Comparison of ENCODE assay signal across 10 cellular contexts in the genomic region with DNA sequence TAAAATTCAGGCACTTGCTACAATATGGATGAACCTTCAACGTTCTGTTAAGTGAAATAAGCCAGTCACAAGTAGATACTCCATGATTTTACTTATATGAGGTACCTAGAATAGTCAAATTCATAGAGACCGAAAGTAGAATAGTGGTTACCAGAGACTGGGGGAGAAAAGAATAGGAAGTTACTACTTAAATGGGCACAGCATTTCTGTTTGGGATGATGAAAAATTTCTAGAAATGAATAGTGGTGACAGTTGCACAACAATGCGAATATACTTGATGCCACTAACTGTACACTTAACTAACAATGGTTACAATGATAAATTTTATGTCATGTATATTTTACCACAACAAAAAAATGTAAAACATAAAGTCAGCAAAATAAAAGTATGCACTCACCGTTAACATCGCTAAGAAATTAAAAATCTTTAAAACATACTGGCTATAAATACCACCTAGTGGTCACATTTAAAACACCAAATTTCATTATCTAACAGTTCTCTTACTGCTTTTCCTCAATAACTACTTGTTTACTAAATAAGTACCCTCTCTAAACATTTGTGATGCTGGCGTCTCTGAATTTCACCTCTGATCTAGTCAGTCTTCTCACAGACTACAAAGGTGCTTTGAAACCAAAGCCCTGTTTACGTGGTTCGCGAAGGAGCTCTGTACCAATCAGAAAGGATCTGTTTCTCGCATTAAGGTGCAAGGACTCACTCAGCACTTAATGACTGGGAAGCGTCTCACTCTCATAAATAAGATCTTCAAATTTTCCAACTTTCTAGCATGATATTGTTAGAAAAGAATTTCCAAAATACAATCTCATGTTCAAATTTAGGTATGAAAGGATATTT. TPM values are rescaled to one million over a fixed set of nuclear protein-coding genes. Genes with fewer than 3 reads are reported as not detected.
DNase-seq lines count a peak whose midpoint lies in the region; ATAC-seq, FAIRE-seq and TF ChIP-seq lines count a peak whose summit lies in the region.
"Had no signal": no experiment of that assay in that cellular context is flagged by ENCODE, and none has a peak within 500 bp of the region (broad histone marks: within the 10 kb centered on the region; RNA-seq: fewer than 3 reads in every experiment).

No MANE protein-coding gene starts in this region.

- CTCF ChIA-PET in Panc1 (lab: Charles Lee), result interaction anchor here (0.8 kb wide), 1 partner anchor 118 kb away, joined by 3 read pairs; no protein-coding TSS in a partner anchor

- H3K4me1 ChIP-seq in Panc1 (ENCODE audit: control insufficient read depth, insufficient read depth, low read length) (no peaks in the 10 kb centered on the region), esophagus squamous epithelium (no peaks in the 10 kb centered on the region), thyroid gland (no peaks in the 10 kb centered on the region)

- peaks cover 6% of the 10 kb centered on the region for H3K4me1 Mint-ChIP-seq in activated T-cell treated with anti-CD3 and anti-CD28 coated beads, Interleukin-2, amount 50 U/mL, for 4 hours (ENCODE audit: low read depth)

- H3K27ac ChIP-seq in Panc1 (ENCODE audit: low read length) (no peak overlapping the region), esophagus squamous epithelium (no peak overlapping the region), thyroid gland (no peak overlapping the region)

- no peak for DNase-seq in activated T-cell treated with anti-CD3 and anti-CD28 coated beads, Interleukin-2, amount 50 U/mL, for 4 hours
- DNase-seq in activated T-cell treated with anti-CD3 and anti-CD28 coated beads for 4 hours (no peak), Panc1 (ENCODE audit: low read depth, low spot score) (no peak), esophagus squamous epithelium (lab: John Stamatoyannopoulos, UW) (no peak), thyroid gland (no peak), middle frontal gyrus (ENCODE audit: extremely low spot score, low spot score) (no peak), DMS79 (lab: John Stamatoyannopoulos, UW) (no peak), D721Med (ENCODE audit: insufficient read length, low spot score) (no peak)
- DNase-seq: effector CD4-positive, alpha-beta T cell had no signal

- 64 to 66% methylated on average over 11 of the region's 11 CpGs for WGBS in esophagus squamous epithelium, 2 donors
- WGBS in thyroid gland, 2 donors, result 74 to 77% methylated on average over 11 of the region's 11 CpGs

- intact Hi-C loops in Panc1 (cut with micrococcal nuclease; ENCODE audit: unreplicated experiment) (no loop called here), esophagus squamous epithelium (cut with DNase I) (no loop called here), thyroid gland (cut with DNase I) (no loop called here)

- H3K36me3 ChIP-seq in Panc1 (ENCODE audit: control insufficient read depth, insufficient read depth, low read length) (no peaks in the 10 kb centered on the region; the same call in 1 of the 2 replicates), esophagus squamous epithelium (peaks cover 0 to 20% (median 0%) of the 10 kb centered on the region in 3 donors), thyroid gland (no peaks in the 10 kb centered on the region)

- H3K4me3 Mint-ChIP-seq in activated T-cell treated with anti-CD3 and anti-CD28 coated beads, Interleukin-2, amount 50 U/mL, for 4 hours, result no peak overlapping the region

- H3K36me3 Mint-ChIP-seq in activated T-cell treated with anti-CD3 and anti-CD28 coated beads, Interleukin-2, amount 50 U/mL, for 4 hours (ENCODE audit: insufficient read depth), result peaks cover 15% of the 10 kb centered on the region

- no peaks in the 10 kb centered on the region for H3K9me3 ChIP-seq in Panc1 (ENCODE audit: control insufficient read depth, insufficient read depth, low read depth, low read length)
- H3K9me3 ChIP-seq in esophagus squamous epithelium, result no peaks in the 10 kb centered on the region
- H3K9me3 ChIP-seq in thyroid gland, result no peaks in the 10 kb centered on the region

- no peaks in the 10 kb centered on the region for H3K27me3 Mint-ChIP-seq in activated T-cell treated with anti-CD3 and anti-CD28 coated beads, Interleukin-2, amount 50 U/mL, for 4 hours (ENCODE audit: low read depth)

- no peaks in the 10 kb centered on the region for H3K27me3 ChIP-seq in Panc1 (ENCODE audit: control insufficient read depth, insufficient read depth, low read length)
- no peaks in the 10 kb centered on the region for H3K27me3 ChIP-seq in esophagus squamous epithelium
- H3K27me3 ChIP-seq in thyroid gland, result no peaks in the 10 kb centered on the region

- H3K4me3 ChIP-seq in Panc1 (ENCODE audit: low read depth in 2 of 2, low read length in 2 of 2), result no peak overlapping the region
- no peak overlapping the region for H3K4me3 ChIP-seq in esophagus squamous epithelium
- H3K4me3 ChIP-seq in thyroid gland (replicated peaks in 1 of 3), result no peak overlapping the region

- ATAC-seq in activated T-cell treated with anti-CD3 and anti-CD28 coated beads, Interleukin-2, amount 50 U/mL, for 4 hours, result peak; percentile 48 to 73
- ATAC-seq in Panc1, result 0 out of 2 replicates have a peak, but pooled peaks have one; percentile 42

- no peak for FAIRE-seq in D721Med (lab: Jason Lieb, UNC)

- TF ChIP-seq CTCF in Panc1 (IDR thresholded peaks at IDR 0.05), result peak; percentile 54
- TF ChIP-seq CTCF in esophagus squamous epithelium (IDR thresholded peaks at IDR 0.05), result peak in 5 of 6 experiments; percentile 14 to 54 (median 43)
- peak in 4 of 6 experiments; percentile 40 to 49 (median 42) for TF ChIP-seq CTCF in thyroid gland (IDR thresholded peaks at IDR 0.05)
- no peak for TF ChIP-seq CTCF in D721Med (IDR thresholded peaks at IDR 0.05; ENCODE audit: insufficient read depth, missing control alignments)

- TF ChIP-seq POLR2A in esophagus squamous epithelium (IDR thresholded peaks at IDR 0.05) (no peak), thyroid gland (IDR thresholded peaks at IDR 0.05) (no peak)

- in situ Hi-C loops in Panc1 (cut with HindIII; ENCODE audit: low pct_unique_long_range_greater_than_20kb, low sequenced_read_pairs), result no loop called here

- POLR2A ChIA-PET in Panc1 (lab: Charles Lee), result interaction anchor here (0.5 kb wide), 1 partner anchor 105 kb away, joined by 13 read pairs; no protein-coding TSS in a partner anchor

- H3K9me3 Mint-ChIP-seq in activated T-cell treated with anti-CD3 and anti-CD28 coated beads, Interleukin-2, amount 50 U/mL, for 4 hours, result no peaks in the 10 kb centered on the region

- no TSS peak for BruUV-seq in Panc1 (replicated peaks; lab: Mats Ljungman, UMichigan)

RNA-seq across cellular contexts. Expression of a gene that starts 22.7 kb away (rescaled TPM):
- total RNA-seq in activated T-cell treated with anti-CD3 and anti-CD28 coated beads, Interleukin-2, amount 50 U/mL, for 4 hours, result 10 to 100 TPM in 2 of 3 donors, 1 to 10 TPM in 1; 9.4 to 12.9 (median 10.3) TPM
- total RNA-seq in Panc1 (2021; ENCODE audit: unreplicated experiment) (17.1 TPM), esophagus squamous epithelium (1 to 10 TPM; 2.2 to 7.6 (median 4.6) TPM), thyroid gland (10 to 100 TPM in 2 of 4 donors, 1 to 10 TPM in 2; 8.2 to 12.2 (median 10.5) TPM)
- polyA plus RNA-seq in Panc1 (2012; ENCODE audit: insufficient read length), result 6.8 TPM

RNA-seq across cellular contexts. Expression of a gene that starts 32.5 kb away (rescaled TPM):
- 1 to 10 TPM; 5.2 to 7.7 (median 7.4) TPM for total RNA-seq in activated T-cell treated with anti-CD3 and anti-CD28 coated beads, Interleukin-2, amount 50 U/mL, for 4 hours
- total RNA-seq in Panc1 (2021; ENCODE audit: unreplicated experiment) (0.49 TPM), esophagus squamous epithelium (under 1 TPM in 2 of 4 donors, not detected in 2; 0.19 to 0.29 TPM), thyroid gland (under 1 TPM in 3 of 4 donors, not detected in 1; 0.34 to 0.81 (median 0.67) TPM)
- polyA plus RNA-seq in Panc1 (2012; ENCODE audit: insufficient read length), result 1.4 TPM
- total RNA-seq: NCI-H460 had no signal

RNA-seq across cellular contexts. Expression of a gene that starts 40.9 kb away (rescaled TPM):
- 10 to 100 TPM; 17.9 to 45.9 (median 18.5) TPM for total RNA-seq in activated T-cell treated with anti-CD3 and anti-CD28 coated beads, Interleukin-2, amount 50 U/mL, for 4 hours
- total RNA-seq in Panc1 (2021; ENCODE audit: unreplicated experiment), result not detected
- not detected for polyA plus RNA-seq in Panc1 (2012; ENCODE audit: insufficient read length)
- total RNA-seq in esophagus squamous epithelium, result not detected
- not detected for total RNA-seq in thyroid gland
- total RNA-seq: NCI-H460 had no signal

RNA-seq across cellular contexts. Expression of a gene that starts 56.7 kb away (rescaled TPM):
- 10 to 100 TPM; 12.5 to 56.8 (median 26.9) TPM for total RNA-seq in activated T-cell treated with anti-CD3 and anti-CD28 coated beads, Interleukin-2, amount 50 U/mL, for 4 hours
- total RNA-seq in Panc1 (2021; ENCODE audit: unreplicated experiment) (not detected), esophagus squamous epithelium (not detected), thyroid gland (not detected)
- polyA plus RNA-seq in Panc1 (2012; ENCODE audit: insufficient read length), result not detected
- total RNA-seq: NCI-H460 had no signal

Comparison
In these comparisons a context has a peak if more than half of its experiments do, and no peak if none do; other contexts are left out.
1. RNA of a gene that starts 40.9 kb away (total RNA-seq): 17.9 to 45.9 TPM in activated T-cell treated with anti-CD3 and anti-CD28 coated beads, Interleukin-2, amount 50 U/mL, for 4 hours; not detected in Panc1 (single experiment), not detected in esophagus squamous epithelium and not detected in thyroid gland; every median in the first group is over 10 times any median in the second.